ENCODE assay signal across 8 cellular contexts in genomic region chr9:88651682-88652633, GRCh38.
DNase-seq lines count a peak whose midpoint lies in the region; ATAC-seq, FAIRE-seq and TF ChIP-seq lines count a peak whose summit lies in the region.
"Had no signal": no experiment of that assay in that cellular context is flagged by ENCODE, and none has a peak within 500 bp of the region (broad histone marks: within the 10 kb centered on the region; RNA-seq: fewer than 3 reads in every experiment).

No MANE protein-coding gene starts in this region.

- H3K36me3 ChIP-seq in mesenchymal stem cell (ENCODE audit: control insufficient read depth in 1 of 2, insufficient read depth in 2 of 2, low read depth in 1 of 2, low read length in 2 of 2) (no peaks in the 10 kb centered on the region), vagina (no peaks in the 10 kb centered on the region)

- peak; percentile 55 for FAIRE-seq in endometrium (lab: Jason Lieb, UNC)
- FAIRE-seq in GM12891 (lab: Jason Lieb, UNC): no peak

- intact Hi-C loops in vagina (cut with DNase I): no loop called here

- peaks cover 0 to under 1% of the 10 kb centered on the region in 2 experiments for H3K27me3 ChIP-seq in mesenchymal stem cell (ENCODE audit: control insufficient read depth in 1 of 2, insufficient read depth in 1 of 2, low read length in 2 of 2)
- H3K27me3 ChIP-seq in vagina: no peaks in the 10 kb centered on the region

- peak overlapping the region; percentile 58 to 72 for H3K18ac ChIP-seq in mesenchymal stem cell (ENCODE audit: low read depth in 1 of 2, low read length in 2 of 2)

- no peak overlapping the region for H3K4me2 ChIP-seq in mesenchymal stem cell (ENCODE audit: low read length, poor library complexity, severe bottlenecking)

- peak overlapping the region; percentile 31 to 58 for H3K4ac ChIP-seq in mesenchymal stem cell (ENCODE audit: low read depth in 1 of 2, low read length in 2 of 2)

- H2BK120ac ChIP-seq in mesenchymal stem cell (ENCODE audit: low read depth, low read length): peak overlapping the region; percentile 85

- H2BK12ac ChIP-seq in mesenchymal stem cell (ENCODE audit: low read length in 2 of 2): peak overlapping the region; percentile 63 to 80

- no peak overlapping the region for H2BK5ac ChIP-seq in mesenchymal stem cell (ENCODE audit: low read depth, low read length, poor library complexity, severe bottlenecking)

- peak overlapping the region; percentile 69 for H4K8ac ChIP-seq in mesenchymal stem cell (ENCODE audit: low read length)

- DNase-seq in NB4 (ENCODE audit: low read depth): peak; percentile 61
- peak; percentile 98 for DNase-seq in mesenchymal stem cell
- DNase-seq in vagina (ENCODE audit: extremely low spot score in 2 of 2): peak in 1 of 2 donors; percentile 93
- DNase-seq in NCI-H1048 (lab: John Stamatoyannopoulos, UW): no peak
- DNase-seq in GM12891 (ENCODE audit: insufficient read length, low spot score): no peak
- DNase-seq: NCI-H446 treated with DMSO at 0.1 percent for 48 hours had no signal

- H2AFZ ChIP-seq in mesenchymal stem cell (ENCODE audit: low read depth, low read length): no peak overlapping the region

- H3K9ac ChIP-seq in mesenchymal stem cell (ENCODE audit: low read length): peak overlapping the region; percentile 87

- H3K9me3 ChIP-seq in mesenchymal stem cell (ENCODE audit: control insufficient read depth, low read length) (no peaks in the 10 kb centered on the region), vagina (no peaks in the 10 kb centered on the region)

- H3K4me3 ChIP-seq in NB4 (ENCODE audit: low read depth, low read length): no peak overlapping the region
- peak overlapping the region in 1 of 2 experiments; percentile 62 for H3K4me3 ChIP-seq in mesenchymal stem cell (ENCODE audit: insufficient read depth in 1 of 2, low read depth in 1 of 2, low read length in 2 of 2)
- no peak overlapping the region for H3K4me3 ChIP-seq in vagina

- peaks cover 4% of the 10 kb centered on the region for H3K4me1 ChIP-seq in mesenchymal stem cell (ENCODE audit: control insufficient read depth, insufficient read depth, low read depth, low read length)
- H3K4me1 ChIP-seq in vagina: peaks cover 35% of the 10 kb centered on the region

- H2BK15ac ChIP-seq in mesenchymal stem cell (ENCODE audit: low read depth, poor library complexity, severe bottlenecking): peak overlapping the region; percentile 67

- TF ChIP-seq POLR2A in NB4 (IDR thresholded peaks at IDR 0.05; ENCODE audit: extremely low read depth, insufficient read length) (no peak), vagina (IDR thresholded peaks at IDR 0.05) (no peak), GM12891 (IDR thresholded peaks at IDR 0.05; ENCODE audit: low read depth, low read length) (no peak)

- H3K79me1 ChIP-seq in mesenchymal stem cell (replicated peaks; ENCODE audit: low read length, poor library complexity, severe bottlenecking): no peaks in the 10 kb centered on the region

- 61% methylated on average over 10 of the region's 10 CpGs for WGBS in mesenchymal stem cell

- no peak overlapping the region for H2AK5ac ChIP-seq in mesenchymal stem cell (ENCODE audit: low read length, severe bottlenecking)

- peak overlapping the region in 1 of 2 experiments; percentile 69 for H3K23ac ChIP-seq in mesenchymal stem cell (ENCODE audit: low read length in 2 of 2)

- H3K27ac ChIP-seq in mesenchymal stem cell (ENCODE audit: low read length, poor library complexity, severe bottlenecking): no peak overlapping the region
- peak overlapping the region; percentile 27 for H3K27ac ChIP-seq in vagina

- peak overlapping the region; percentile 53 for H4K91ac ChIP-seq in mesenchymal stem cell (ENCODE audit: low read length)

- H3K14ac ChIP-seq in mesenchymal stem cell (ENCODE audit: low read length in 2 of 2): no peak overlapping the region

- TF ChIP-seq CTCF in NB4 (IDR thresholded peaks at IDR 0.05; ENCODE audit: low read depth, low read length) (no peak), vagina (IDR thresholded peaks at IDR 0.05) (no peak)

- no peak for ATAC-seq in GM18907 (IDR thresholded peaks at IDR 0.05; ENCODE audit: unreplicated experiment)

TF ChIP-seq in GM12891, 5 proteins besides CTCF, POLR2A, EP300 and RAD21:
- TF ChIP-seq POU2F2 (IDR thresholded peaks at IDR 0.05; ENCODE audit: low read depth, low read length) (no peak), TAF1 (IDR thresholded peaks at IDR 0.05; ENCODE audit: low read depth, low read length) (no peak)

Comparison
In these comparisons a context has a peak if more than half of its experiments do, and no peak if none do; other contexts are left out.
1. DNase-seq: peak in NB4 (single experiment) and mesenchymal stem cell (single experiment); none in NCI-H1048 (single experiment) and GM12891 (single experiment).